In the genomic region with DNA sequence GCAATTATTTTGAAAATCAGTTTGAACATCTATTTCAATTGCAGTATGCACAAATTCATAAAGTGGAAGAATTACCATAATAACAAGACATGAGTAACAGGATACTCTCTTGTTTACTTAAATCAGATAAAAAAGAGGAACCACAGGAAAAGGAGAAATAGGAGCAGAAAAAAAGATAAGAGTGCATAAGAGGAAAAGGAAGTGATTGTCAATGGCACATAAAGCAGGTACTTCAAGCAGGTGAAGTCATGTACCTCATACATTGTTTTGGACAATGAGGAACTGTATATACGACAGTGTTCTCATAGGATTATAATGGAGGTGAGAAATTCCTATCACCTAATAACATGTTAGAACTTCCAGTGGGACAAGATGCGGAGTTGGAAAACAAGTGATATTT, we compare ENCODE assay signal across 23 cellular contexts.
DNase-seq lines count a peak whose midpoint lies in the region; ATAC-seq, FAIRE-seq and TF ChIP-seq lines count a peak whose summit lies in the region.
"Had no signal": no experiment of that assay in that cellular context is flagged by ENCODE, and none has a peak within 500 bp of the region (broad histone marks: within the 10 kb centered on the region; RNA-seq: fewer than 3 reads in every experiment).

No MANE protein-coding gene starts in this region.

- TF ChIP-seq POLR2A in GM18505 (IDR thresholded peaks at IDR 0.05; ENCODE audit: borderline replicate concordance, extremely low read depth, insufficient read depth, insufficient read length): no peak

- DNase-seq in DMS53 treated with DMSO at 0.1 percent for 48 hours (lab: John Stamatoyannopoulos, UW; ENCODE audit: unreplicated experiment) (peak; percentile 92), MV-4-11 (lab: John Stamatoyannopoulos, UW) (peak; percentile 33), SIG-M5 (lab: John Stamatoyannopoulos, UW) (peak; percentile 3), bronchial epithelial cell (ENCODE audit: low read depth) (peak; percentile 14), RPMI8226 (no peak), AG20443 (ENCODE audit: low spot score) (no peak)
- DNase-seq: CD8-positive, alpha-beta memory T cell; GF-D8; GOT3; NCI-H1105; NCI-H1694 treated with DMSO at 0.1 percent for 48 hours; NCI-H2171; NCI-H446; NCI-H69; NK-92 treated with Interleukin-12 subunit alpha and Interleukin-12 subunit beta, amount 100 ng/mL, for 24 hours; Right ventricle myocardium superior had no signal

- no peak for TF ChIP-seq CTCF in bronchial epithelial cell (IDR thresholded peaks at IDR 0.05; ENCODE audit: insufficient read depth, low read length, severe bottlenecking)

- H3K27me3 ChIP-seq in bronchial epithelial cell (ENCODE audit: control insufficient read depth, insufficient read depth, low read length): no peaks in the 10 kb centered on the region
- H3K27me3 ChIP-seq: BLaER1 treated with 17β-estradiol and CSF1 and Interleukin-3, amounts not matched to agents 10 nM and 100 nM had no signal

- H3K4me3 ChIP-seq in bronchial epithelial cell (ENCODE audit: low read depth, low read length): no peak overlapping the region
- H3K4me3 ChIP-seq: BLaER1 treated with 17β-estradiol and CSF1 and Interleukin-3, amounts not matched to agents 10 nM and 100 nM; K562 had no signal

- no peak for ATAC-seq in GM18505 (IDR thresholded peaks at IDR 0.05; ENCODE audit: unreplicated experiment)
- no peak for ATAC-seq in HG03378 (IDR thresholded peaks at IDR 0.05; ENCODE audit: unreplicated experiment)
- ATAC-seq: K562, Panc1, SK-N-SH treated with all-trans-retinoic acid at 6 μM for 48 hours had no signal

- no peaks in the 10 kb centered on the region for H3K36me3 ChIP-seq in bronchial epithelial cell (ENCODE audit: control insufficient read depth, insufficient read depth, low read length)
- H3K36me3 ChIP-seq: BLaER1 treated with 17β-estradiol and CSF1 and Interleukin-3, amounts not matched to agents 10 nM and 100 nM had no signal

- FAIRE-seq in bronchial epithelial cell (lab: Jason Lieb, UNC): no peak
- FAIRE-seq: D721Med, K562 had no signal

Comparison
In these comparisons a context has a peak if more than half of its experiments do, and no peak if none do; other contexts are left out.
1. DNase-seq: peak in DMS53 treated with DMSO at 0.1 percent for 48 hours (single experiment), MV-4-11 (single experiment), SIG-M5 (single experiment) and bronchial epithelial cell (single experiment); none in RPMI8226 (single experiment) and AG20443 (single experiment).